Comparison of ENCODE assay signal across 1 cellular context in the genomic region with DNA sequence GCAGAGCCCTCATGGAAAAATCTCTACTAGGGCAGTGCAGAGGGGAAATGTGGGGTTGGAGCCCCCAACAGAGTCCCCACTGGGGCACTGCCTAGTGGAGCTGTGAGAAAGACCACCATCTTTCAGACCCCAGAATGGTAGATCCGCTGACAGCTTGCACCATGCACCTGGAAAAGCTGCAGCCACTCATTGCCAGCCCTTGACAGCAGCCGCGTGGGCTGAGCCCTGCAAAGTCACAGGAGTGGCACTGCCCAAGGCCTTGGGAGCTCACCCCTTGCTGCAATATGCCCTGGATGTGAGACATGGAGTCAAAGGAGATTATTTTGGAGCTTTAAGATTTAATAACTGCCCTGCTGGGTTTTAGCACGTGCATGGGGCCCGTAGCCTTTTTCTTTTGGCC. TPM values are rescaled to one million over a fixed set of nuclear protein-coding genes. Genes with fewer than 3 reads are reported as not detected.
"Had no signal": no experiment of that assay in that cellular context is flagged by ENCODE, and none has a peak within 500 bp of the region (broad histone marks: within the 10 kb centered on the region; RNA-seq: fewer than 3 reads in every experiment).

No MANE protein-coding gene starts in this region.

RNA-seq across cellular contexts. Expression of a gene that starts 40.5 kb away (rescaled TPM):
- total RNA-seq: mononuclear cell had no signal
